ENCODE assay signal across 12 cellular contexts in genomic region chr6:149908480-149908879, GRCh38. TPM values are rescaled to one million over a fixed set of nuclear protein-coding genes. Genes with fewer than 3 reads are reported as not detected.
"Had no signal": no experiment of that assay in that cellular context is flagged by ENCODE, and none has a peak within 500 bp of the region (broad histone marks: within the 10 kb centered on the region; RNA-seq: fewer than 3 reads in every experiment).

No MANE protein-coding gene starts in this region.

RNA-seq across cellular contexts. Expression of gene RAET1E, which starts 10.6 kb away (rescaled TPM):
- total RNA-seq: hepatocyte; naive thymus-derived CD4-positive, alpha-beta T cell; natural killer cell treated with Interleukin-12 subunit alpha and Interleukin-12 subunit beta and Interleukin-15 and Interleukin-18, amount 100 ng/mL, for 72 hours; smooth muscle cell; temporal lobe had no signal
- polyA plus RNA-seq: hepatocyte; naive thymus-derived CD4-positive, alpha-beta T cell; neural cell; pancreas; smooth muscle cell had no signal

RNA-seq across cellular contexts. Expression of gene RAET1G, which starts 14.4 kb away (rescaled TPM):
- total RNA-seq: left colon; myocyte; naive thymus-derived CD4-positive, alpha-beta T cell; skeletal muscle tissue had no signal
- polyA plus RNA-seq: naive thymus-derived CD4-positive, alpha-beta T cell; neural cell had no signal

RNA-seq across cellular contexts. Expression of gene ULBP2, which starts 33.3 kb away (rescaled TPM):
- total RNA-seq: skeletal muscle tissue, vagina had no signal

RNA-seq across cellular contexts. Expression of gene ULBP1, which starts 55.3 kb away (rescaled TPM):
- total RNA-seq: mucosa of descending colon, skeletal muscle tissue, vagina had no signal
- polyA plus RNA-seq: naive thymus-derived CD4-positive, alpha-beta T cell had no signal
